In the genomic region with DNA sequence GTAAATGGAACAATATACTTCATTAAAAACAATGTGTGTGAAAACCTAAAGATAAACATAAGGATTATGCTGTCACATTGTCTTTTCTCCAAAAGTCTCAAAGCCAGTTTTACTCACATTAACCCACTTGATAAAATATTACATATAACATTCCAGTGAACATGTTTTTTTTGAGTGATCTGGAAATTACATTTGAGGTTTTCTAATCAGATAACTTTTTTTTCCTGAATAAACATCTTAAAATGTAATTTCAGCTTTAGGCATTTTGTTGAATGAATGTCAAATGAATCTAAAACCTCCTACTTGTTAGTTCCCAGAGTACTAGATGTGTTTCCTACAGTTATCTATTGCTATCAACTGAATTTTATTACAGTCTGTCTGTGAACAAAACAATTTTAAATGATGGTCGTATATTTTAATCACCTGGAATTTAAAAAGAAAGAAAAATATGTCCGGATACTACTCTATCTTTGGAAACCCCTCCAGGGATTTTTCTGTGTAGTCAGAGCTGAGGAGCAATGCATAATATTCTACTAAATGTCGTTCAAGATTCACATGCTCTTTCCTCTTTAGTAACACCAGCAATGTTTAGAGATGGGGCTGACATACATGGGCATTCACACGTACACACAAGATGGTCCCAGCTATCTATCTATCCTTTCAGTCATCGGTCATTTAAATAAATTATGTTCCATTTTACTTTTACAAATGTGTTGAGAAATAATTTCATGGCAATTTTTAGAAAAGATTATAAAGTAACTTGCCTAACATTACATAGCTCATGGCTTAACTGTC, we compare ENCODE assay signal across 20 cellular contexts.
"Had no signal": no experiment of that assay in that cellular context is flagged by ENCODE, and none has a peak within 500 bp of the region (broad histone marks: within the 10 kb centered on the region; RNA-seq: fewer than 3 reads in every experiment).

No MANE protein-coding gene starts in this region.

- H3K27ac Mint-ChIP-seq: activated CD4-positive, alpha-beta memory T cell treated with anti-CD3 and anti-CD28 coated beads for 36 hours; activated CD4-positive, alpha-beta T cell treated with anti-CD3 and anti-CD28 coated beads for 36 hours; activated T-cell treated with anti-CD3 and anti-CD28 coated beads, Interleukin-2, amount 50 U/mL, for 24 hours; neural progenitor cell had no signal

- H3K36me3 ChIP-seq: adrenal gland, neural progenitor cell, vagina had no signal

- H3K4me2 ChIP-seq: hepatocyte, neural progenitor cell had no signal

- H3K9ac ChIP-seq: neural progenitor cell, parathyroid adenoma had no signal

- H3K9me3 ChIP-seq: adrenal gland, esophagus muscularis mucosa, sigmoid colon, tibial artery, vagina had no signal

- H3K27ac ChIP-seq: adrenal gland, coronary artery, esophagus muscularis mucosa, hepatocyte, neural progenitor cell, parathyroid adenoma, sigmoid colon, tibial artery, vagina had no signal

- ATAC-seq: activated CD4-positive, alpha-beta T cell treated with anti-CD3 and anti-CD28 coated beads for 36 hours; left lobe of liver had no signal

- H3K27me3 ChIP-seq: adrenal gland, esophagus muscularis mucosa, hepatocyte, neural progenitor cell, sigmoid colon, tibial artery, vagina had no signal

- H3K27me3 Mint-ChIP-seq: activated CD4-positive, alpha-beta memory T cell treated with anti-CD3 and anti-CD28 coated beads for 36 hours; activated CD4-positive, alpha-beta T cell treated with anti-CD3 and anti-CD28 coated beads for 36 hours; activated T-cell treated with anti-CD3 and anti-CD28 coated beads, Interleukin-2, amount 50 U/mL, for 24 hours; brain had no signal

- H3K4me3 ChIP-seq: adrenal gland, coronary artery, esophagus muscularis mucosa, hepatocyte, neural progenitor cell, sigmoid colon, tibial artery, vagina had no signal

- H3K4me3 Mint-ChIP-seq: activated CD4-positive, alpha-beta memory T cell treated with anti-CD3 and anti-CD28 coated beads for 36 hours; activated CD4-positive, alpha-beta T cell treated with anti-CD3 and anti-CD28 coated beads for 36 hours; activated T-cell treated with anti-CD3 and anti-CD28 coated beads, Interleukin-2, amount 50 U/mL, for 24 hours; brain; neural progenitor cell; stimulated activated effector memory CD8-positive, alpha-beta T cell treated with anti-CD3 and anti-CD28 coated beads, Interleukin-12 subunit alpha, Interleukin-12 subunit beta, amount 100 ng/mL, for 72 hours had no signal

- H2AFZ ChIP-seq: hepatocyte, parathyroid adenoma had no signal

- DNase-seq: activated CD4-positive, alpha-beta memory T cell treated with anti-CD3 and anti-CD28 coated beads for 36 hours; activated CD4-positive, alpha-beta T cell treated with anti-CD3 and anti-CD28 coated beads for 36 hours; activated naive CD4-positive, alpha-beta T cell treated with anti-CD3 and anti-CD28 coated beads, Interleukin-2, amount 50 U/mL, for 16 hours; activated T-cell treated with anti-CD3 and anti-CD28 coated beads, Interleukin-2, amount 50 U/mL, for 24 hours; adrenal gland; central memory CD4-positive, alpha-beta T cell; islet precursor cell; sigmoid colon; stimulated activated CD4-positive, alpha-beta T cell treated with anti-CD3 and anti-CD28 coated beads, Interleukin-12 subunit alpha, Interleukin-12 subunit beta, amount 100 ng/mL, for 4 hours; stimulated activated CD4-positive, alpha-beta T cell treated with anti-CD3 and anti-CD28 coated beads, Interleukin-2, amount 100 ng/mL, for 24 hours; tibial artery had no signal

- H3K4me1 ChIP-seq: adrenal gland, parathyroid adenoma, vagina had no signal

- H3K9me3 Mint-ChIP-seq: activated CD4-positive, alpha-beta memory T cell treated with anti-CD3 and anti-CD28 coated beads for 36 hours; activated T-cell treated with anti-CD3 and anti-CD28 coated beads, Interleukin-2, amount 50 U/mL, for 24 hours; neural progenitor cell; stimulated activated effector memory CD8-positive, alpha-beta T cell treated with anti-CD3 and anti-CD28 coated beads, Interleukin-12 subunit alpha, Interleukin-12 subunit beta, amount 100 ng/mL, for 72 hours had no signal

- H3K79me2 ChIP-seq: hepatocyte, parathyroid adenoma had no signal
